8 cellular contexts compared by ENCODE assay signal in genomic region chr22:23767303-23767672, GRCh38. TPM values are rescaled to one million over a fixed set of nuclear protein-coding genes. Genes with fewer than 3 reads are reported as not detected.
DNase-seq lines count a peak whose midpoint lies in the region; ATAC-seq, FAIRE-seq and TF ChIP-seq lines count a peak whose summit lies in the region.

No MANE protein-coding gene starts in this region.

- 2 to 8% methylated on average over 27 of the region's 27 CpGs for WGBS in sigmoid colon, 2 donors

- H3K4me1 Mint-ChIP-seq in activated CD4-positive, alpha-beta memory T cell treated with anti-CD3 and anti-CD28 coated beads, Interleukin-2, amount 10 ng/mL, durations not matched to agents 7 days and 5 days, result peaks cover 55% of the 10 kb centered on the region

- H3K4me1 ChIP-seq in sigmoid colon, result peaks cover 0 to 83% (median 61%) of the 10 kb centered on the region in 4 donors

- intact Hi-C loops in left cardiac atrium (cut with DNase I), result loop anchor here (5.0 kb wide), 1 partner anchor 80 kb away; no protein-coding TSS in a partner anchor
- intact Hi-C loops in sigmoid colon (cut with DNase I), result loop anchor here (5.0 kb wide), 3 partner anchors 50 to 225 kb away; no protein-coding TSS in a partner anchor

- in situ Hi-C loops in ACHN (cut with HindIII; ENCODE audit: low pct_ligation_motif_present, low pct_unique_long_range_greater_than_20kb, low sequenced_read_pairs), result no loop called here

- no peaks in the 10 kb centered on the region for H3K27me3 Mint-ChIP-seq in activated CD4-positive, alpha-beta memory T cell treated with anti-CD3 and anti-CD28 coated beads, Interleukin-2, amount 10 ng/mL, durations not matched to agents 7 days and 5 days

- no peak for TF ChIP-seq CTCF in sigmoid colon (IDR thresholded peaks at IDR 0.05)

- POLR2A ChIA-PET in activated CD4-positive, alpha-beta memory T cell treated with anti-CD3 and anti-CD28 coated beads, Interleukin-2, amount 10 ng/mL, durations not matched to agents 7 days and 5 days (lab: Charles Lee), result interaction anchor here (0.6 to 2.8 kb wide), 14 partner anchors 9 to 143 kb away, joined by 3 to 18 read pairs (median 4); partner anchors contain the start of genes MIF, SLC2A11 and ZNF70

- FAIRE-seq in GM12891 (lab: Jason Lieb, UNC), result peak; percentile 54

- no peaks in the 10 kb centered on the region for H3K9me3 Mint-ChIP-seq in activated CD4-positive, alpha-beta memory T cell treated with anti-CD3 and anti-CD28 coated beads, Interleukin-2, amount 10 ng/mL, durations not matched to agents 7 days and 5 days

- CTCF ChIA-PET in activated CD4-positive, alpha-beta memory T cell treated with anti-CD3 and anti-CD28 coated beads, Interleukin-2, amount 10 ng/mL, durations not matched to agents 7 days and 5 days (lab: Charles Lee), result interaction anchor here (0.8 to 3.3 kb wide), 3 partner anchors 49 to 84 kb away, joined by 3 to 13 read pairs (median 6); no protein-coding TSS in a partner anchor

- no peak for TF ChIP-seq EP300 in sigmoid colon (IDR thresholded peaks at IDR 0.05)

- H3K4me3 Mint-ChIP-seq in activated CD4-positive, alpha-beta memory T cell treated with anti-CD3 and anti-CD28 coated beads, Interleukin-2, amount 10 ng/mL, durations not matched to agents 7 days and 5 days, result peak overlapping the region; percentile 75

- no peaks in the 10 kb centered on the region for H3K27me3 ChIP-seq in sigmoid colon

- peak overlapping the region; percentile 54 for H3K27ac Mint-ChIP-seq in activated CD4-positive, alpha-beta memory T cell treated with anti-CD3 and anti-CD28 coated beads, Interleukin-2, amount 10 ng/mL, durations not matched to agents 7 days and 5 days

- no peak for DNase-seq in GM12891 (ENCODE audit: insufficient read length, low spot score)
- DNase-seq in activated CD4-positive, alpha-beta memory T cell treated with anti-CD3 and anti-CD28 coated beads, Interleukin-2, amount 10 ng/mL, durations not matched to agents 7 days and 5 days, result no peak
- no peak for DNase-seq in left cardiac atrium
- DNase-seq in sigmoid colon, result no peak
- DNase-seq in ACHN, result no peak
- no peak for DNase-seq in inferior parietal cortex (ENCODE audit: extremely low spot score)
- no peak for DNase-seq in LoVo (ENCODE audit: low spot score)

- peak overlapping the region; percentile 85 to 89 (median 88) for H3K27ac ChIP-seq in sigmoid colon

- TF ChIP-seq POLR2A in GM12891 (IDR thresholded peaks at IDR 0.05; ENCODE audit: low read depth, low read length) (no peak), sigmoid colon (IDR thresholded peaks at IDR 0.05) (no peak)

- H3K36me3 ChIP-seq in sigmoid colon, result no peaks in the 10 kb centered on the region

- no peaks in the 10 kb centered on the region for H3K9me3 ChIP-seq in sigmoid colon

- H3K4me3 ChIP-seq in sigmoid colon, result peak overlapping the region; percentile 57 to 75 (median 66)

- H3K36me3 Mint-ChIP-seq in activated CD4-positive, alpha-beta memory T cell treated with anti-CD3 and anti-CD28 coated beads, Interleukin-2, amount 10 ng/mL, durations not matched to agents 7 days and 5 days (ENCODE audit: low read depth), result peaks cover 4% of the 10 kb centered on the region

- ATAC-seq in left cardiac atrium (peak; percentile 3 to 4), GM21786 (IDR thresholded peaks at IDR 0.05; ENCODE audit: unreplicated experiment) (no peak)

TF ChIP-seq in GM12891, 5 proteins besides CTCF, POLR2A, EP300 and RAD21:
- TF ChIP-seq POU2F2 (IDR thresholded peaks at IDR 0.05; ENCODE audit: low read depth, low read length), result no peak
- no peak for TF ChIP-seq SPI1 (IDR thresholded peaks at IDR 0.05; ENCODE audit: low read depth, low read length)
- TF ChIP-seq TAF1 (IDR thresholded peaks at IDR 0.05; ENCODE audit: low read depth, low read length), result no peak
- no peak for TF ChIP-seq PAX5 (IDR thresholded peaks at IDR 0.05; ENCODE audit: insufficient read depth, low read length, severe bottlenecking)
- no peak for TF ChIP-seq POLR2AphosphoS5 (IDR thresholded peaks at IDR 0.05; ENCODE audit: low read depth, low read length)

RNA-seq across cellular contexts. Expression of gene CHCHD10, which starts 0.5 kb away (rescaled TPM):
- 247 TPM for polyA plus RNA-seq in GM12891 (2012; ENCODE audit: low read depth, missing spikeins)
- total RNA-seq in activated CD4-positive, alpha-beta memory T cell treated with anti-CD3 and anti-CD28 coated beads, Interleukin-2, amount 10 ng/mL, durations not matched to agents 7 days and 5 days, result 10 to 100 TPM; 62.4 to 63.2 TPM
- total RNA-seq in left cardiac atrium (1,000 to 10,000 TPM in 1 of 2 donors, 100 to 1,000 TPM in 1; 958 to 1,106 TPM), sigmoid colon (10 to 100 TPM in 3 of 4 donors, 1 to 10 TPM in 1; 5.7 to 51.5 (median 29.1) TPM)
- 100 to 1,000 TPM; 272 to 336 (median 286) TPM for polyA plus RNA-seq in sigmoid colon

RNA-seq across cellular contexts. Expression of gene C22orf15, which starts 4.5 kb away (rescaled TPM):
- 0.89 TPM for polyA plus RNA-seq in GM12891 (2012; ENCODE audit: low read depth, missing spikeins)
- 1 to 10 TPM in 1 of 2 experiments, under 1 TPM in 1; 0.60 to 1.1 TPM for total RNA-seq in activated CD4-positive, alpha-beta memory T cell treated with anti-CD3 and anti-CD28 coated beads, Interleukin-2, amount 10 ng/mL, durations not matched to agents 7 days and 5 days
- total RNA-seq in left cardiac atrium (not detected), sigmoid colon (under 1 TPM in 1 of 4 donors, not detected in 3; 0.36 TPM)
- under 1 TPM in 1 of 3 donors, not detected in 2; 0.45 TPM for polyA plus RNA-seq in sigmoid colon

RNA-seq across cellular contexts. Expression of gene MMP11, which starts 5.4 kb away (rescaled TPM):
- polyA plus RNA-seq in GM12891 (2012; ENCODE audit: low read depth, missing spikeins), result 0.15 TPM
- under 1 TPM; 0.20 to 0.28 TPM for total RNA-seq in activated CD4-positive, alpha-beta memory T cell treated with anti-CD3 and anti-CD28 coated beads, Interleukin-2, amount 10 ng/mL, durations not matched to agents 7 days and 5 days
- total RNA-seq in left cardiac atrium (10 to 100 TPM in 1 of 2 donors, 1 to 10 TPM in 1; 5.6 to 10.0 TPM), sigmoid colon (1 to 10 TPM; 4.6 to 9.9 (median 8.6) TPM)
- 1 to 10 TPM in 1 of 3 donors, under 1 TPM in 1, not detected in 1; 0.60 to 4.4 TPM for polyA plus RNA-seq in sigmoid colon

RNA-seq across cellular contexts. Expression of gene VPREB3, which starts 13.1 kb away (rescaled TPM):
- 28.4 TPM for polyA plus RNA-seq in GM12891 (2012; ENCODE audit: low read depth, missing spikeins)
- total RNA-seq in activated CD4-positive, alpha-beta memory T cell treated with anti-CD3 and anti-CD28 coated beads, Interleukin-2, amount 10 ng/mL, durations not matched to agents 7 days and 5 days, result not detected
- total RNA-seq in left cardiac atrium (1 to 10 TPM in 1 of 2 donors, under 1 TPM in 1; 0.53 to 1.3 TPM), sigmoid colon (not detected)
- 10 to 100 TPM in 1 of 3 donors, 1 to 10 TPM in 1, not detected in 1; 2.4 to 65.9 TPM for polyA plus RNA-seq in sigmoid colon

RNA-seq across cellular contexts. Expression of gene ZNF70, which starts 16.4 kb away (rescaled TPM):
- 0.65 TPM for polyA plus RNA-seq in GM12891 (2012; ENCODE audit: low read depth, missing spikeins)
- 1 to 10 TPM; 1.6 to 1.8 TPM for total RNA-seq in activated CD4-positive, alpha-beta memory T cell treated with anti-CD3 and anti-CD28 coated beads, Interleukin-2, amount 10 ng/mL, durations not matched to agents 7 days and 5 days
- total RNA-seq in left cardiac atrium (1 to 10 TPM; 4.9 to 5.6 TPM), sigmoid colon (1 to 10 TPM; 2.6 to 5.5 (median 3.0) TPM)
- polyA plus RNA-seq in sigmoid colon, result 1 to 10 TPM in 1 of 3 donors, under 1 TPM in 2; 0.23 to 1.8 (median 0.60) TPM

Comparison
In these comparisons a context has a peak if more than half of its experiments do, and no peak if none do; other contexts are left out.
1. RNA of gene CHCHD10, which starts 0.5 kb away (total RNA-seq): 958 to 1,106 TPM in left cardiac atrium; 62.4 to 63.2 TPM in activated CD4-positive, alpha-beta memory T cell treated with anti-CD3 and anti-CD28 coated beads, Interleukin-2, amount 10 ng/mL, durations not matched to agents 7 days and 5 days and 5.7 to 51.5 TPM in sigmoid colon; every median in the first group is over 10 times any median in the second.
2. RNA of gene MMP11, which starts 5.4 kb away (total RNA-seq): 5.6 to 10.0 TPM in left cardiac atrium and 4.6 to 9.9 TPM in sigmoid colon; 0.20 to 0.28 TPM in activated CD4-positive, alpha-beta memory T cell treated with anti-CD3 and anti-CD28 coated beads, Interleukin-2, amount 10 ng/mL, durations not matched to agents 7 days and 5 days; every median in the first group is over 4 times any median in the second.